ENCODE assay signal across 1 cellular context in the genomic region with DNA sequence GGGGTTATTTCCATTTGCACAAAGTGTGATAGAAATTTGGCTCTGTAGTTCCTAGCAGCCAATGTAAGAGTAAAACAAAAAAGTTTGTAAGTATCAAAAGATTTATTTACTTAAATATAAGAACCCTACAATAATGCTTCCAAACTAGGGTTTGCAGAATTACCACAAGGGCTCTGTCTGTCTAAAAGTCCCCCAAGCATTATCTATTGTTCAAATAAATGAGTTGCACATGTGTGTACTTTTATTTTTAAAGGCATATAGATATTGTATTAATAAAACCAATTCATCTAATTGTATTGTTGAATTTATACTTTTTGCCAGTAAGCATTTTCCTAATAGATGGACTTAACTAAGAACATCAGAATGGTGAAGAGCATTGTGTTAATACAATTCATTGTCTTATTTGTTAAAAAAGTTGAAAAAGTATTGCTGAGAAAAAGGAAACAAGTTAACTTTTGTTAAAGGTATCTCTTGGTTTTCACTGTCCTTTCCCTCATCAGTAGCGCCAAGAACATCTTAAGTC.
TF ChIP-seq lines count a peak whose summit lies in the region.

No MANE protein-coding gene starts in this region.

TF ChIP-seq in GM23338, 12 proteins besides CTCF, POLR2A, EP300 and RAD21 (continued from another document):
- TF ChIP-seq, protein P1, sequence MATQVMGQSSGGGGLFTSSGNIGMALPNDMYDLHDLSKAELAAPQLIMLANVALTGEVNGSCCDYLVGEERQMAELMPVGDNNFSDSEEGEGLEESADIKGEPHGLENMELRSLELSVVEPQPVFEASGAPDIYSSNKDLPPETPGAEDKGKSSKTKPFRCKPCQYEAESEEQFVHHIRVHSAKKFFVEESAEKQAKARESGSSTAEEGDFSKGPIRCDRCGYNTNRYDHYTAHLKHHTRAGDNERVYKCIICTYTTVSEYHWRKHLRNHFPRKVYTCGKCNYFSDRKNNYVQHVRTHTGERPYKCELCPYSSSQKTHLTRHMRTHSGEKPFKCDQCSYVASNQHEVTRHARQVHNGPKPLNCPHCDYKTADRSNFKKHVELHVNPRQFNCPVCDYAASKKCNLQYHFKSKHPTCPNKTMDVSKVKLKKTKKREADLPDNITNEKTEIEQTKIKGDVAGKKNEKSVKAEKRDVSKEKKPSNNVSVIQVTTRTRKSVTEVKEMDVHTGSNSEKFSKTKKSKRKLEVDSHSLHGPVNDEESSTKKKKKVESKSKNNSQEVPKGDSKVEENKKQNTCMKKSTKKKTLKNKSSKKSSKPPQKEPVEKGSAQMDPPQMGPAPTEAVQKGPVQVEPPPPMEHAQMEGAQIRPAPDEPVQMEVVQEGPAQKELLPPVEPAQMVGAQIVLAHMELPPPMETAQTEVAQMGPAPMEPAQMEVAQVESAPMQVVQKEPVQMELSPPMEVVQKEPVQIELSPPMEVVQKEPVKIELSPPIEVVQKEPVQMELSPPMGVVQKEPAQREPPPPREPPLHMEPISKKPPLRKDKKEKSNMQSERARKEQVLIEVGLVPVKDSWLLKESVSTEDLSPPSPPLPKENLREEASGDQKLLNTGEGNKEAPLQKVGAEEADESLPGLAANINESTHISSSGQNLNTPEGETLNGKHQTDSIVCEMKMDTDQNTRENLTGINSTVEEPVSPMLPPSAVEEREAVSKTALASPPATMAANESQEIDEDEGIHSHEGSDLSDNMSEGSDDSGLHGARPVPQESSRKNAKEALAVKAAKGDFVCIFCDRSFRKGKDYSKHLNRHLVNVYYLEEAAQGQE (IDR thresholded peaks at IDR 0.05; ENCODE audit: unreplicated experiment): no peak
- TF ChIP-seq, protein P2, sequence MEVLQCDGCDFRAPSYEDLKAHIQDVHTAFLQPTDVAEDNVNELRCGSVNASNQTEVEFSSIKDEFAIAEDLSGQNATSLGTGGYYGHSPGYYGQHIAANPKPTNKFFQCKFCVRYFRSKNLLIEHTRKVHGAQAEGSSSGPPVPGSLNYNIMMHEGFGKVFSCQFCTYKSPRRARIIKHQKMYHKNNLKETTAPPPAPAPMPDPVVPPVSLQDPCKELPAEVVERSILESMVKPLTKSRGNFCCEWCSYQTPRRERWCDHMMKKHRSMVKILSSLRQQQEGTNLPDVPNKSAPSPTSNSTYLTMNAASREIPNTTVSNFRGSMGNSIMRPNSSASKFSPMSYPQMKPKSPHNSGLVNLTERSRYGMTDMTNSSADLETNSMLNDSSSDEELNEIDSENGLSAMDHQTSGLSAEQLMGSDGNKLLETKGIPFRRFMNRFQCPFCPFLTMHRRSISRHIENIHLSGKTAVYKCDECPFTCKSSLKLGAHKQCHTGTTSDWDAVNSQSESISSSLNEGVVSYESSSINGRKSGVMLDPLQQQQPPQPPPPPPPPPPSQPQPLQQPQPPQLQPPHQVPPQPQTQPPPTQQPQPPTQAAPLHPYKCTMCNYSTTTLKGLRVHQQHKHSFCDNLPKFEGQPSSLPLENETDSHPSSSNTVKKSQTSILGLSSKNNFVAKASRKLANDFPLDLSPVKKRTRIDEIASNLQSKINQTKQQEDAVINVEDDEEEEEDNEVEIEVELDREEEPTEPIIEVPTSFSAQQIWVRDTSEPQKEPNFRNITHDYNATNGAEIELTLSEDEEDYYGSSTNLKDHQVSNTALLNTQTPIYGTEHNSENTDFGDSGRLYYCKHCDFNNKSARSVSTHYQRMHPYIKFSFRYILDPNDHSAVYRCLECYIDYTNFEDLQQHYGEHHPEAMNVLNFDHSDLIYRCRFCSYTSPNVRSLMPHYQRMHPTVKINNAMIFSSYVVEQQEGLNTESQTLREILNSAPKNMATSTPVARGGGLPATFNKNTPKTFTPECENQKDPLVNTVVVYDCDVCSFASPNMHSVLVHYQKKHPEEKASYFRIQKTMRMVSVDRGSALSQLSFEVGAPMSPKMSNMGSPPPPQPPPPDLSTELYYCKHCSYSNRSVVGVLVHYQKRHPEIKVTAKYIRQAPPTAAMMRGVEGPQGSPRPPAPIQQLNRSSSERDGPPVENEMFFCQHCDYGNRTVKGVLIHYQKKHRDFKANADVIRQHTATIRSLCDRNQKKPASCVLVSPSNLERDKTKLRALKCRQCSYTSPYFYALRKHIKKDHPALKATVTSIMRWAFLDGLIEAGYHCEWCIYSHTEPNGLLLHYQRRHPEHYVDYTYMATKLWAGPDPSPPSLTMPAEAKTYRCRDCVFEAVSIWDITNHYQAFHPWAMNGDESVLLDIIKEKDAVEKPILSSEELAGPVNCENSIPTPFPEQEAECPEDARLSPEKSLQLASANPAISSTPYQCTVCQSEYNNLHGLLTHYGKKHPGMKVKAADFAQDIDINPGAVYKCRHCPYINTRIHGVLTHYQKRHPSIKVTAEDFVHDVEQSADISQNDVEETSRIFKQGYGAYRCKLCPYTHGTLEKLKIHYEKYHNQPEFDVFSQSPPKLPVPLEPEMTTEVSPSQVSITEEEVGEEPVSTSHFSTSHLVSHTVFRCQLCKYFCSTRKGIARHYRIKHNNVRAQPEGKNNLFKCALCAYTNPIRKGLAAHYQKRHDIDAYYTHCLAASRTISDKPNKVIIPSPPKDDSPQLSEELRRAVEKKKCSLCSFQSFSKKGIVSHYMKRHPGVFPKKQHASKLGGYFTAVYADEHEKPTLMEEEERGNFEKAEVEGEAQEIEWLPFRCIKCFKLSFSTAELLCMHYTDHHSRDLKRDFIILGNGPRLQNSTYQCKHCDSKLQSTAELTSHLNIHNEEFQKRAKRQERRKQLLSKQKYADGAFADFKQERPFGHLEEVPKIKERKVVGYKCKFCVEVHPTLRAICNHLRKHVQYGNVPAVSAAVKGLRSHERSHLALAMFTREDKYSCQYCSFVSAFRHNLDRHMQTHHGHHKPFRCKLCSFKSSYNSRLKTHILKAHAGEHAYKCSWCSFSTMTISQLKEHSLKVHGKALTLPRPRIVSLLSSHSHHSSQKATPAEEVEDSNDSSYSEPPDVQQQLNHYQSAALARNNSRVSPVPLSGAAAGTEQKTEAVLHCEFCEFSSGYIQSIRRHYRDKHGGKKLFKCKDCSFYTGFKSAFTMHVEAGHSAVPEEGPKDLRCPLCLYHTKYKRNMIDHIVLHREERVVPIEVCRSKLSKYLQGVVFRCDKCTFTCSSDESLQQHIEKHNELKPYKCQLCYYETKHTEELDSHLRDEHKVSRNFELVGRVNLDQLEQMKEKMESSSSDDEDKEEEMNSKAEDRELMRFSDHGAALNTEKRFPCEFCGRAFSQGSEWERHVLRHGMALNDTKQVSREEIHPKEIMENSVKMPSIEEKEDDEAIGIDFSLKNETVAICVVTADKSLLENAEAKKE (CRISPR knock-in tag; IDR thresholded peaks at IDR 0.05): no peak
- TF ChIP-seq EZH2 (IDR thresholded peaks at IDR 0.05; ENCODE audit: low read depth, unreplicated experiment) (no peak), NANOG (IDR thresholded peaks at IDR 0.05; ENCODE audit: borderline replicate concordance) (no peak), JUNB (IDR thresholded peaks at IDR 0.05; ENCODE audit: unreplicated experiment) (no peak), STAT1 (IDR thresholded peaks at IDR 0.05; ENCODE audit: unreplicated experiment) (no peak), CREB1 (CRISPR knock-in tag; IDR thresholded peaks at IDR 0.05; ENCODE audit: low read depth) (no peak), POLR2AphosphoS5 (IDR thresholded peaks at IDR 0.05; ENCODE audit: low read depth) (no peak), ZNF114 (CRISPR knock-in tag; IDR thresholded peaks at IDR 0.05) (no peak)
- TF ChIP-seq, protein P3, sequence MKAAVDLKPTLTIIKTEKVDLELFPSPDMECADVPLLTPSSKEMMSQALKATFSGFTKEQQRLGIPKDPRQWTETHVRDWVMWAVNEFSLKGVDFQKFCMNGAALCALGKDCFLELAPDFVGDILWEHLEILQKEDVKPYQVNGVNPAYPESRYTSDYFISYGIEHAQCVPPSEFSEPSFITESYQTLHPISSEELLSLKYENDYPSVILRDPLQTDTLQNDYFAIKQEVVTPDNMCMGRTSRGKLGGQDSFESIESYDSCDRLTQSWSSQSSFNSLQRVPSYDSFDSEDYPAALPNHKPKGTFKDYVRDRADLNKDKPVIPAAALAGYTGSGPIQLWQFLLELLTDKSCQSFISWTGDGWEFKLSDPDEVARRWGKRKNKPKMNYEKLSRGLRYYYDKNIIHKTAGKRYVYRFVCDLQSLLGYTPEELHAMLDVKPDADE (IDR thresholded peaks at IDR 0.05): no peak
